1 cellular context compared by ENCODE assay signal in genomic region chr12:32124637-32125036, GRCh38.
A peak's percentile ranks its signal among the peaks of the same experiment; 100 is the strongest.
TF ChIP-seq lines count a peak whose summit lies in the region.

No MANE protein-coding gene starts in this region.

TF ChIP-seq in HEK293, 187 proteins besides CTCF, POLR2A, EP300 and RAD21 (continued from another document):
- TF ChIP-seq ZNF169 (tag by site-specific recombination; IDR thresholded peaks at IDR 0.05) (no peak), ZNF311 (tag by site-specific recombination; IDR thresholded peaks at IDR 0.05; ENCODE audit: borderline replicate concordance) (no peak), ZNF600 (tag by site-specific recombination; IDR thresholded peaks at IDR 0.05) (0 out of 2 replicates have a peak, but pooled peaks have one; percentile 40)
